ENCODE assay signal across 2 cellular contexts in genomic region chr6:89582669-89583325, GRCh38.
TF ChIP-seq lines count a peak whose summit lies in the region.

No MANE protein-coding gene starts in this region.

TF ChIP-seq in GM12878, 131 proteins besides CTCF, POLR2A, EP300 and RAD21:
- no peak for TF ChIP-seq NFXL1 (IDR thresholded peaks at IDR 0.05; ENCODE audit: borderline replicate concordance)
- 0 out of 4 replicates have a peak, but pooled peaks of 1 of the 2 experiments have one; percentile 8 for TF ChIP-seq BHLHE40 (IDR thresholded peaks at IDR 0.05; ENCODE audit: borderline replicate concordance in 1 of 2, low read depth in 2 of 2, low read length in 1 of 2)
- TF ChIP-seq BCL11A (IDR thresholded peaks at IDR 0.05; ENCODE audit: low read depth, low read length), result no peak

TF ChIP-seq in WTC11, 78 proteins besides CTCF, POLR2A, EP300 and RAD21:
- TF ChIP-seq, protein P1, sequence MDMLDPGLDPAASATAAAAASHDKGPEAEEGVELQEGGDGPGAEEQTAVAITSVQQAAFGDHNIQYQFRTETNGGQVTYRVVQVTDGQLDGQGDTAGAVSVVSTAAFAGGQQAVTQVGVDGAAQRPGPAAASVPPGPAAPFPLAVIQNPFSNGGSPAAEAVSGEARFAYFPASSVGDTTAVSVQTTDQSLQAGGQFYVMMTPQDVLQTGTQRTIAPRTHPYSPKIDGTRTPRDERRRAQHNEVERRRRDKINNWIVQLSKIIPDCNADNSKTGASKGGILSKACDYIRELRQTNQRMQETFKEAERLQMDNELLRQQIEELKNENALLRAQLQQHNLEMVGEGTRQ (CRISPR knock-in tag; IDR thresholded peaks at IDR 0.05), result no peak
- no peak for TF ChIP-seq MLX (CRISPR knock-in tag; IDR thresholded peaks at IDR 0.05)
- TF ChIP-seq ZNF423 (CRISPR knock-in tag; IDR thresholded peaks at IDR 0.05), result no peak
- TF ChIP-seq, protein P2, sequence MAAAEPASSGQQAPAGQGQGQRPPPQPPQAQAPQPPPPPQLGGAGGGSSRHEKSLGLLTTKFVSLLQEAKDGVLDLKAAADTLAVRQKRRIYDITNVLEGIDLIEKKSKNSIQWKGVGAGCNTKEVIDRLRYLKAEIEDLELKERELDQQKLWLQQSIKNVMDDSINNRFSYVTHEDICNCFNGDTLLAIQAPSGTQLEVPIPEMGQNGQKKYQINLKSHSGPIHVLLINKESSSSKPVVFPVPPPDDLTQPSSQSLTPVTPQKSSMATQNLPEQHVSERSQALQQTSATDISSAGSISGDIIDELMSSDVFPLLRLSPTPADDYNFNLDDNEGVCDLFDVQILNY (CRISPR knock-in tag; IDR thresholded peaks at IDR 0.05), result no peak
- TF ChIP-seq, protein P3, sequence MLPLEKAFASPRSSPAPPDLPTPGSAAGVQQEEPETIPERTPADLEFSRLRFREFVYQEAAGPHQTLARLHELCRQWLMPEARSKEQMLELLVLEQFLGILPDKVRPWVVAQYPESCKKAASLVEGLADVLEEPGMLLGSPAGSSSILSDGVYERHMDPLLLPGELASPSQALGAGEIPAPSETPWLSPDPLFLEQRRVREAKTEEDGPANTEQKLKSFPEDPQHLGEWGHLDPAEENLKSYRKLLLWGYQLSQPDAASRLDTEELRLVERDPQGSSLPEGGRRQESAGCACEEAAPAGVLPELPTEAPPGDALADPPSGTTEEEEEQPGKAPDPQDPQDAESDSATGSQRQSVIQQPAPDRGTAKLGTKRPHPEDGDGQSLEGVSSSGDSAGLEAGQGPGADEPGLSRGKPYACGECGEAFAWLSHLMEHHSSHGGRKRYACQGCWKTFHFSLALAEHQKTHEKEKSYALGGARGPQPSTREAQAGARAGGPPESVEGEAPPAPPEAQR (CRISPR knock-in tag; IDR thresholded peaks at IDR 0.05), result no peak
- TF ChIP-seq, protein P4, sequence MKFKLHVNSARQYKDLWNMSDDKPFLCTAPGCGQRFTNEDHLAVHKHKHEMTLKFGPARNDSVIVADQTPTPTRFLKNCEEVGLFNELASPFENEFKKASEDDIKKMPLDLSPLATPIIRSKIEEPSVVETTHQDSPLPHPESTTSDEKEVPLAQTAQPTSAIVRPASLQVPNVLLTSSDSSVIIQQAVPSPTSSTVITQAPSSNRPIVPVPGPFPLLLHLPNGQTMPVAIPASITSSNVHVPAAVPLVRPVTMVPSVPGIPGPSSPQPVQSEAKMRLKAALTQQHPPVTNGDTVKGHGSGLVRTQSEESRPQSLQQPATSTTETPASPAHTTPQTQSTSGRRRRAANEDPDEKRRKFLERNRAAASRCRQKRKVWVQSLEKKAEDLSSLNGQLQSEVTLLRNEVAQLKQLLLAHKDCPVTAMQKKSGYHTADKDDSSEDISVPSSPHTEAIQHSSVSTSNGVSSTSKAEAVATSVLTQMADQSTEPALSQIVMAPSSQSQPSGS (CRISPR knock-in tag; IDR thresholded peaks at IDR 0.05; ENCODE audit: borderline replicate concordance, low read depth), result no peak
- no peak for TF ChIP-seq KAT7 (CRISPR knock-in tag; IDR thresholded peaks at IDR 0.05; ENCODE audit: borderline replicate concordance)
- no peak for TF ChIP-seq ETV6 (CRISPR knock-in tag; IDR thresholded peaks at IDR 0.05)
- no peak for TF ChIP-seq ZNF121 (CRISPR knock-in tag; IDR thresholded peaks at IDR 0.05)
- no peak for TF ChIP-seq CREB1 (CRISPR knock-in tag; IDR thresholded peaks at IDR 0.05)
- TF ChIP-seq NFE2L1 (CRISPR knock-in tag; IDR thresholded peaks at IDR 0.05), result no peak
- no peak for TF ChIP-seq RORB (CRISPR knock-in tag; IDR thresholded peaks at IDR 0.05)
- TF ChIP-seq GTF2I (CRISPR knock-in tag; conservative IDR thresholded peaks at IDR 0.05), result no peak
- TF ChIP-seq TEAD4 (CRISPR knock-in tag; IDR thresholded peaks at IDR 0.05), result no peak
- no peak for TF ChIP-seq OVOL2 (CRISPR knock-in tag; IDR thresholded peaks at IDR 0.05; ENCODE audit: borderline replicate concordance)
- no peak for TF ChIP-seq NFYB (CRISPR knock-in tag; conservative IDR thresholded peaks at IDR 0.05; ENCODE audit: low read depth)
- TF ChIP-seq ZNF281 (CRISPR knock-in tag; IDR thresholded peaks at IDR 0.05), result no peak
